ENCODE assay signal across 1 cellular context in genomic region chr22:23036684-23037428, GRCh38.
TF ChIP-seq lines count a peak whose summit lies in the region.

No MANE protein-coding gene starts in this region.

TF ChIP-seq in HEK293, 187 proteins besides CTCF, POLR2A, EP300 and RAD21 (continued from another document and continues in another):
- TF ChIP-seq ZNF311 (tag by site-specific recombination; IDR thresholded peaks at IDR 0.05; ENCODE audit: borderline replicate concordance): no peak
- TF ChIP-seq REST (tag by site-specific recombination; IDR thresholded peaks at IDR 0.05): no peak
- TF ChIP-seq ZNF518A (tag by site-specific recombination; conservative IDR thresholded peaks at IDR 0.05; ENCODE audit: low read depth): 0 out of 2 replicates have a peak, but pooled peaks have one; percentile 34
- no peak for TF ChIP-seq ZNF658 (tag by site-specific recombination; IDR thresholded peaks at IDR 0.05)
- peak; percentile 46; the same call in 1 of the 2 replicates for TF ChIP-seq ZNF660 (tag by site-specific recombination; IDR thresholded peaks at IDR 0.05)
- TF ChIP-seq ZNF837 (tag by site-specific recombination; IDR thresholded peaks at IDR 0.05): no peak
- TF ChIP-seq, protein P1, sequence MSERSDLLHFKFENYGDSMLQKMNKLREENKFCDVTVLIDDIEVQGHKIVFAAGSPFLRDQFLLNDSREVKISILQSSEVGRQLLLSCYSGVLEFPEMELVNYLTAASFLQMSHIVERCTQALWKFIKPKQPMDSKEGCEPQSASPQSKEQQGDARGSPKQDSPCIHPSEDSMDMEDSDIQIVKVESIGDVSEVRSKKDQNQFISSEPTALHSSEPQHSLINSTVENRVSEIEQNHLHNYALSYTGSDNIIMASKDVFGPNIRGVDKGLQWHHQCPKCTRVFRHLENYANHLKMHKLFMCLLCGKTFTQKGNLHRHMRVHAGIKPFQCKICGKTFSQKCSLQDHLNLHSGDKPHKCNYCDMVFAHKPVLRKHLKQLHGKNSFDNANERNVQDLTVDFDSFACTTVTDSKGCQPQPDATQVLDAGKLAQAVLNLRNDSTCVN (tag by site-specific recombination; optimal IDR thresholded peaks at IDR 0.05): no peak
- TF ChIP-seq KLF7 (tag by site-specific recombination; IDR thresholded peaks at IDR 0.05; ENCODE audit: borderline replicate concordance): no peak
- TF ChIP-seq ZNF169 (tag by site-specific recombination; IDR thresholded peaks at IDR 0.05): no peak
- TF ChIP-seq, protein P2, sequence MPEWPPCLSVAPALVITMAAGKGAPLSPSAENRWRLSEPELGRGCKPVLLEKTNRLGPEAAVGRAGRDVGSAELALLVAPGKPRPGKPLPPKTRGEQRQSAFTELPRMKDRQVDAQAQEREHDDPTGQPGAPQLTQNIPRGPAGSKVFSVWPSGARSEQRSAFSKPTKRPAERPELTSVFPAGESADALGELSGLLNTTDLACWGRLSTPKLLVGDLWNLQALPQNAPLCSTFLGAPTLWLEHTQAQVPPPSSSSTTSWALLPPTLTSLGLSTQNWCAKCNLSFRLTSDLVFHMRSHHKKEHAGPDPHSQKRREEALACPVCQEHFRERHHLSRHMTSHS (tag by site-specific recombination; IDR thresholded peaks at IDR 0.05): no peak
- TF ChIP-seq ZNF266 (tag by site-specific recombination; IDR thresholded peaks at IDR 0.05; ENCODE audit: low read depth): no peak
- no peak for TF ChIP-seq ZNF146 (tag by site-specific recombination; IDR thresholded peaks at IDR 0.05)
- peak; percentile 14; the same call in 1 of the 2 replicates for TF ChIP-seq ZIC2 (tag by site-specific recombination; IDR thresholded peaks at IDR 0.05)
- TF ChIP-seq ZNF555 (tag by site-specific recombination; conservative IDR thresholded peaks at IDR 0.05): no peak
- no peak for TF ChIP-seq ZSCAN30 (tag by site-specific recombination; IDR thresholded peaks at IDR 0.05)
- peak; percentile 90 for TF ChIP-seq ZBTB21 (tag by site-specific recombination; IDR thresholded peaks at IDR 0.05)
- no peak for TF ChIP-seq ZNF148 (tag by site-specific recombination; IDR thresholded peaks at IDR 0.05; ENCODE audit: borderline replicate concordance)
- TF ChIP-seq, protein P3, sequence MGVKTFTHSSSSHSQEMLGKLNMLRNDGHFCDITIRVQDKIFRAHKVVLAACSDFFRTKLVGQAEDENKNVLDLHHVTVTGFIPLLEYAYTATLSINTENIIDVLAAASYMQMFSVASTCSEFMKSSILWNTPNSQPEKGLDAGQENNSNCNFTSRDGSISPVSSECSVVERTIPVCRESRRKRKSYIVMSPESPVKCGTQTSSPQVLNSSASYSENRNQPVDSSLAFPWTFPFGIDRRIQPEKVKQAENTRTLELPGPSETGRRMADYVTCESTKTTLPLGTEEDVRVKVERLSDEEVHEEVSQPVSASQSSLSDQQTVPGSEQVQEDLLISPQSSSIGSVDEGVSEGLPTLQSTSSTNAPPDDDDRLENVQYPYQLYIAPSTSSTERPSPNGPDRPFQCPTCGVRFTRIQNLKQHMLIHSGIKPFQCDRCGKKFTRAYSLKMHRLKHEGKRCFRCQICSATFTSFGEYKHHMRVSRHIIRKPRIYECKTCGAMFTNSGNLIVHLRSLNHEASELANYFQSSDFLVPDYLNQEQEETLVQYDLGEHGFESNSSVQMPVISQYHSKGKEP (tag by site-specific recombination; IDR thresholded peaks at IDR 0.05): no peak
- TF ChIP-seq ZSCAN23 (tag by site-specific recombination; IDR thresholded peaks at IDR 0.05): no peak
- TF ChIP-seq ZNF768 (tag by site-specific recombination; IDR thresholded peaks at IDR 0.05): no peak
- 0 out of 2 replicates have a peak, but pooled peaks have one; percentile 23 for TF ChIP-seq ZNF341 (tag by site-specific recombination; IDR thresholded peaks at IDR 0.05; ENCODE audit: low read depth)
- no peak for TF ChIP-seq ZNF558 (tag by site-specific recombination; IDR thresholded peaks at IDR 0.05)
- no peak for TF ChIP-seq ZNF777 (tag by site-specific recombination; IDR thresholded peaks at IDR 0.05; ENCODE audit: borderline replicate concordance)
- TF ChIP-seq ZNF654 (tag by site-specific recombination; IDR thresholded peaks at IDR 0.05; ENCODE audit: low read depth): no peak
- TF ChIP-seq, protein P4, sequence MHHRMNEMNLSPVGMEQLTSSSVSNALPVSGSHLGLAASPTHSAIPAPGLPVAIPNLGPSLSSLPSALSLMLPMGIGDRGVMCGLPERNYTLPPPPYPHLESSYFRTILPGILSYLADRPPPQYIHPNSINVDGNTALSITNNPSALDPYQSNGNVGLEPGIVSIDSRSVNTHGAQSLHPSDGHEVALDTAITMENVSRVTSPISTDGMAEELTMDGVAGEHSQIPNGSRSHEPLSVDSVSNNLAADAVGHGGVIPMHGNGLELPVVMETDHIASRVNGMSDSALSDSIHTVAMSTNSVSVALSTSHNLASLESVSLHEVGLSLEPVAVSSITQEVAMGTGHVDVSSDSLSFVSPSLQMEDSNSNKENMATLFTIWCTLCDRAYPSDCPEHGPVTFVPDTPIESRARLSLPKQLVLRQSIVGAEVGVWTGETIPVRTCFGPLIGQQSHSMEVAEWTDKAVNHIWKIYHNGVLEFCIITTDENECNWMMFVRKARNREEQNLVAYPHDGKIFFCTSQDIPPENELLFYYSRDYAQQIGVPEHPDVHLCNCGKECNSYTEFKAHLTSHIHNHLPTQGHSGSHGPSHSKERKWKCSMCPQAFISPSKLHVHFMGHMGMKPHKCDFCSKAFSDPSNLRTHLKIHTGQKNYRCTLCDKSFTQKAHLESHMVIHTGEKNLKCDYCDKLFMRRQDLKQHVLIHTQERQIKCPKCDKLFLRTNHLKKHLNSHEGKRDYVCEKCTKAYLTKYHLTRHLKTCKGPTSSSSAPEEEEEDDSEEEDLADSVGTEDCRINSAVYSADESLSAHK (tag by site-specific recombination; IDR thresholded peaks at IDR 0.05): no peak
- no peak for TF ChIP-seq ZNF626 (tag by site-specific recombination; IDR thresholded peaks at IDR 0.05)
- no peak for TF ChIP-seq TSHZ1 (tag by site-specific recombination; IDR thresholded peaks at IDR 0.05; ENCODE audit: borderline replicate concordance)
- TF ChIP-seq SCRT2 (tag by site-specific recombination; IDR thresholded peaks at IDR 0.05): no peak
- TF ChIP-seq ZNF223 (tag by site-specific recombination; IDR thresholded peaks at IDR 0.05): no peak
- TF ChIP-seq ZNF664 (tag by site-specific recombination; IDR thresholded peaks at IDR 0.05): no peak
- TF ChIP-seq, protein P5, sequence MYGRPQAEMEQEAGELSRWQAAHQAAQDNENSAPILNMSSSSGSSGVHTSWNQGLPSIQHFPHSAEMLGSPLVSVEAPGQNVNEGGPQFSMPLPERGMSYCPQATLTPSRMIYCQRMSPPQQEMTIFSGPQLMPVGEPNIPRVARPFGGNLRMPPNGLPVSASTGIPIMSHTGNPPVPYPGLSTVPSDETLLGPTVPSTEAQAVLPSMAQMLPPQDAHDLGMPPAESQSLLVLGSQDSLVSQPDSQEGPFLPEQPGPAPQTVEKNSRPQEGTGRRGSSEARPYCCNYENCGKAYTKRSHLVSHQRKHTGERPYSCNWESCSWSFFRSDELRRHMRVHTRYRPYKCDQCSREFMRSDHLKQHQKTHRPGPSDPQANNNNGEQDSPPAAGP (tag by site-specific recombination; IDR thresholded peaks at IDR 0.05): no peak
- no peak for TF ChIP-seq PRDM1 (tag by site-specific recombination; IDR thresholded peaks at IDR 0.05)
- TF ChIP-seq KLF1 (tag by site-specific recombination; IDR thresholded peaks at IDR 0.05): no peak
- no peak for TF ChIP-seq ZNF623 (tag by site-specific recombination; IDR thresholded peaks at IDR 0.05)
